In genomic region chr17:69809331-69809730, GRCh38 we compare ENCODE assay signal across 16 cellular contexts.
"Had no signal": no experiment of that assay in that cellular context is flagged by ENCODE, and none has a peak within 500 bp of the region (broad histone marks: within the 10 kb centered on the region; RNA-seq: fewer than 3 reads in every experiment).

No MANE protein-coding gene starts in this region.

- H3K4me3 ChIP-seq: colonic mucosa, neural progenitor cell, ovary, thoracic aorta had no signal

- H3K27me3 Mint-ChIP-seq: stimulated activated naive CD8-positive, alpha-beta T cell treated with anti-CD3 and anti-CD28 coated beads, Interleukin-15, amount 100 ng/mL, for 72 hours had no signal

- DNase-seq: activated CD4-positive, alpha-beta T cell treated with anti-CD3 and anti-CD28 coated beads, Interleukin-2, amount 50 U/mL, for 4 hours; activated CD4-positive, CD25-positive, alpha-beta regulatory T cell treated with anti-CD3 and anti-CD28 coated beads, Interleukin-2, amount 50 U/mL, for 72 hours; activated effector memory CD4-positive, alpha-beta T cell treated with Interleukin-2 at 50 U/mL for 16 hours; activated T-cell treated with anti-CD3 and anti-CD28 coated beads, Interleukin-2, amount 50 U/mL, for 1 hour; colonic mucosa; effector CD8-positive, alpha-beta T cell; left ventricle myocardium superior; ovary; stimulated activated CD4-positive, alpha-beta T cell treated with anti-CD3 and anti-CD28 coated beads, Interleukin-15, amount 100 ng/mL, for 24 hours; stimulated activated CD4-positive, alpha-beta T cell treated with anti-CD3 and anti-CD28 coated beads, Interleukin-4, amount 100 ng/mL, for 24 hours; stimulated activated naive CD8-positive, alpha-beta T cell treated with anti-CD3 and anti-CD28 coated beads, Interleukin-15, amount 100 ng/mL, for 72 hours; SW 1271 had no signal

- ATAC-seq: activated naive CD4-positive, alpha-beta T cell treated with anti-CD3 and anti-CD28 coated beads, Interleukin-2, amount 50 U/mL, for 72 hours; left ventricle myocardium superior; stimulated activated naive CD8-positive, alpha-beta T cell treated with anti-CD3 and anti-CD28 coated beads, Interleukin-15, amount 100 ng/mL, for 72 hours had no signal

- H3K9me3 Mint-ChIP-seq: neural progenitor cell; T-helper 2 cell treated with Interferon-gamma antibody and Interleukin-4, amounts not matched to agents 5 μg/mL and 100 μg/mL, for 36 hours had no signal

- H3K27ac ChIP-seq: colonic mucosa, neural progenitor cell, ovary, thoracic aorta had no signal

- H3K4me1 ChIP-seq: colonic mucosa, neural progenitor cell had no signal

- H3K36me3 ChIP-seq: colonic mucosa, neural progenitor cell, ovary, thoracic aorta had no signal

- H3K27ac Mint-ChIP-seq: activated naive CD4-positive, alpha-beta T cell treated with anti-CD3 and anti-CD28 coated beads, Interleukin-2, amount 50 U/mL, for 72 hours; neural progenitor cell; stimulated activated naive CD8-positive, alpha-beta T cell treated with anti-CD3 and anti-CD28 coated beads, Interleukin-15, amount 100 ng/mL, for 72 hours; T-helper 2 cell treated with Interferon-gamma antibody and Interleukin-4, amounts not matched to agents 5 μg/mL and 100 μg/mL, for 36 hours had no signal

- H3K4me1 Mint-ChIP-seq: neural progenitor cell; stimulated activated naive CD8-positive, alpha-beta T cell treated with anti-CD3 and anti-CD28 coated beads, Interleukin-15, amount 100 ng/mL, for 72 hours had no signal

- H3K36me3 Mint-ChIP-seq: activated naive CD4-positive, alpha-beta T cell treated with anti-CD3 and anti-CD28 coated beads, Interleukin-2, amount 50 U/mL, for 72 hours; neural progenitor cell had no signal

- H3K4me3 Mint-ChIP-seq: neural progenitor cell; stimulated activated naive CD8-positive, alpha-beta T cell treated with anti-CD3 and anti-CD28 coated beads, Interleukin-15, amount 100 ng/mL, for 72 hours; T-helper 2 cell treated with Interferon-gamma antibody and Interleukin-4, amounts not matched to agents 5 μg/mL and 100 μg/mL, for 36 hours had no signal

- H3K9me3 ChIP-seq: colonic mucosa, ovary, thoracic aorta had no signal

- H3K27me3 ChIP-seq: colonic mucosa, neural progenitor cell, ovary had no signal
